In the genomic region with DNA sequence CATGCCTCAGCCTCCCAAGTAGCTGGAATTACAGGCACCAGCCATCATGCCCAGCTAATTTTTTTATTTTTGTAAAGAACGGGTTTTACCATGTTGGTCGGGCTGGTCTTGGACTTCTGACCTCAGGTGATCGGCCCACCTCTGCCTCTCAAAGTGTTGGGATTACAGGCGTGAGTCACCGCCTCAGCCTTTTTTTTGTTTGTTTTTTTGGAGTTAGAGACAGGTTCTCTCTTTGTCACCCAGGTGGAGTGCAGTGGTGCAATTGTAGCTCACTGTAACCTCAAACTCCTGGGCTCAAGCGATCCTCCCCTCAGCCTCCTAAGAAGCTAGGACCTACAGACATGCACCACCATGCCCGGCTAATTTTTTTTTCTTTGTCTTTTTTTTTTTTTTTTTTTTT, we compare ENCODE assay signal across 21 cellular contexts. TPM values are rescaled to one million over a fixed set of nuclear protein-coding genes. Genes with fewer than 3 reads are reported as not detected.
DNase-seq lines count a peak whose midpoint lies in the region; ATAC-seq, FAIRE-seq and TF ChIP-seq lines count a peak whose summit lies in the region.
"Had no signal": no experiment of that assay in that cellular context is flagged by ENCODE, and none has a peak within 500 bp of the region (broad histone marks: within the 10 kb centered on the region; RNA-seq: fewer than 3 reads in every experiment).

No MANE protein-coding gene starts in this region.

- DNase-seq in Caki2 (ENCODE audit: low read depth) (peak; percentile 53), HCT116 (ENCODE audit: low read depth, low spot score) (no peak), K562 (ENCODE audit: extremely low read depth in 1 of 4, low spot score in 3 of 4) (no peak), foreskin keratinocyte (peak; percentile 32 to 34), MM.1S (no peak), DMS 273 treated with DMSO at 0.1 percent for 48 hours (lab: John Stamatoyannopoulos, UW) (no peak)
- DNase-seq: CD4-positive, alpha-beta memory T cell; DMS79; H7; Karpas-422; MG63; NCI-H1048; NCI-H1417 treated with DMSO at 0.1 percent for 48 hours; NCI-H187; NCI-H748 treated with DMSO at 0.1 percent for 48 hours; Peyer's patch had no signal

- H3K4me1 ChIP-seq in HCT116 (ENCODE audit: control insufficient read depth in 1 of 2, insufficient read depth in 2 of 2, low read length in 2 of 2) = peaks cover 5 to 7% of the 10 kb centered on the region in 2 experiments
- peaks cover 0 to 5% of the 10 kb centered on the region in 2 experiments; a peak in 3 of 5 replicates for H3K4me1 ChIP-seq in K562 (replicated peaks in 1 of 2; ENCODE audit: control insufficient read depth in 2 of 2, insufficient read depth in 2 of 2, low read length in 2 of 2)
- H3K4me1 ChIP-seq in foreskin keratinocyte = no peaks in the 10 kb centered on the region
- no peaks in the 10 kb centered on the region for H3K4me1 ChIP-seq in MM.1S (ENCODE audit: low read length)
- H3K4me1 ChIP-seq: Peyer's patch had no signal

- CTCF ChIA-PET in HCT116 (lab: Charles Lee) = no interaction called here
- CTCF ChIA-PET in K562 (lab: Yijun Ruan, JAX; ENCODE audit: low intra/inter-chr PET ratio) = no interaction called here

- WGBS in K562 (ENCODE audit: insufficient coverage, low coverage, missing lambda C conversion rate) = 5% methylated on average over 6 of the region's 7 CpGs

- H4K20me1 ChIP-seq in HCT116 (ENCODE audit: insufficient read depth) (no peaks in the 10 kb centered on the region), K562 (replicated peaks; ENCODE audit: control insufficient read depth, insufficient read depth, low read length) (no peaks in the 10 kb centered on the region; the same call in 1 of the 2 replicates), MM.1S (ENCODE audit: insufficient read depth, low read length) (no peaks in the 10 kb centered on the region)

- RAD21 ChIA-PET in HCT116 (lab: Charles Lee; ENCODE audit: low non-redundant PET in 1 of 2, low total read pairs in 2 of 2, uncharacterized antibody in 2 of 2, unreplicated experiment in 2 of 2) = interaction anchor here in 1 of 2 experiments (0.7 kb wide), 1 partner anchor 13 kb away, joined by 5 read pairs; no protein-coding TSS in a partner anchor

- H3K9ac ChIP-seq in HCT116 (ENCODE audit: low read length) (no peak overlapping the region), K562 (ENCODE audit: insufficient read depth in 1 of 2, low read depth in 2 of 2, low read length in 2 of 2) (no peak overlapping the region), MM.1S (ENCODE audit: low read length) (no peak overlapping the region)

- no peaks in the 10 kb centered on the region for H3K9me3 ChIP-seq in HCT116 (ENCODE audit: control insufficient read depth in 1 of 2, insufficient read depth in 1 of 2, low read depth in 1 of 2, low read length in 2 of 2)
- H3K9me3 ChIP-seq in K562 (replicated peaks; ENCODE audit: control insufficient read depth, insufficient read depth, low read depth, low read length) = no peaks in the 10 kb centered on the region
- H3K9me3 ChIP-seq in MM.1S (replicated peaks; ENCODE audit: insufficient read depth, low read length) = no peaks in the 10 kb centered on the region
- H3K9me3 ChIP-seq: MG63, Peyer's patch, SJSA1 had no signal

- no TSS peak for BruUV-seq in HCT116 (replicated peaks; lab: Mats Ljungman, UMichigan)
- BruUV-seq in K562 (replicated peaks; lab: Mats Ljungman, UMichigan) = no TSS peak

- POLR2A ChIA-PET in HCT116 (lab: Charles Lee) = interaction anchor here (0.5 to 1.2 kb wide), 2 partner anchors 12 to 85 kb away, joined by 4 read pairs; no protein-coding TSS in a partner anchor
- POLR2A ChIA-PET in K562 (lab: Yijun Ruan, JAX) = interaction anchor here (0.9 kb wide), 1 partner anchor 22 kb away, joined by 7 read pairs; no protein-coding TSS in a partner anchor

- ATAC-seq in HCT116 = peak; percentile 67
- no peak for ATAC-seq in K562
- no peak for ATAC-seq in foreskin keratinocyte
- no peak for ATAC-seq in GM18520 (IDR thresholded peaks at IDR 0.05; ENCODE audit: unreplicated experiment)
- no peak for ATAC-seq in HG03565 (IDR thresholded peaks at IDR 0.05; ENCODE audit: unreplicated experiment)

- H3K27me3 ChIP-seq in HCT116 (ENCODE audit: insufficient read depth, low read length) (no peaks in the 10 kb centered on the region), K562 (ENCODE audit: control insufficient read depth in 2 of 2, insufficient read depth in 2 of 2, low read length in 2 of 2) (peaks cover 12 to 32% of the 10 kb centered on the region in 2 experiments; a peak in 3 of 5 replicates), foreskin keratinocyte (no peaks in the 10 kb centered on the region), MM.1S (replicated peaks; ENCODE audit: insufficient read depth, low read length) (peaks cover 69% of the 10 kb centered on the region)
- H3K27me3 ChIP-seq: MG63, Peyer's patch, SJSA1 had no signal

- in situ Hi-C loops in Caki2 (cut with HindIII; ENCODE audit: low pct_unique_long_range_greater_than_20kb, low sequenced_read_pairs) = no loop called here
- in situ Hi-C loops in K562 (cut with MboI) = no loop called here

- H3K4me2 ChIP-seq in HCT116 (ENCODE audit: low read length) = peak overlapping the region; percentile 36
- no peak overlapping the region for H3K4me2 ChIP-seq in K562 (ENCODE audit: insufficient read depth, low read length)
- no peak overlapping the region for H3K4me2 ChIP-seq in MM.1S (ENCODE audit: low read depth, low read length)

- H3K27ac ChIP-seq in HCT116 (ENCODE audit: low read depth, low read length) (no peak overlapping the region), K562 (ENCODE audit: extremely low read depth, low read depth, low read length) (no peak overlapping the region), foreskin keratinocyte (no peak overlapping the region), MM.1S (ENCODE audit: low read length) (no peak overlapping the region)
- H3K27ac ChIP-seq: Peyer's patch, SJSA1 had no signal

- TF ChIP-seq RAD21 in HCT116 (IDR thresholded peaks at IDR 0.05; ENCODE audit: low read depth) = no peak
- TF ChIP-seq RAD21 in K562 (CRISPR knock-in tag; conservative IDR thresholded peaks at IDR 0.05 in 1 of 2, IDR thresholded peaks at IDR 0.05 in 1 of 2) = no peak

- no peak for TF ChIP-seq EP300 in K562 (IDR thresholded peaks at IDR 0.05; ENCODE audit: low read length)

- no peak for TF ChIP-seq CTCF in HCT116 (IDR thresholded peaks at IDR 0.05 in 2 of 3, conservative IDR thresholded peaks at IDR 0.05 in 1 of 3; ENCODE audit: borderline replicate concordance in 1 of 3, insufficient read depth in 1 of 3, low read depth in 2 of 3, low read length in 2 of 3)
- TF ChIP-seq CTCF in K562 (IDR thresholded peaks at IDR 0.05 in 2 of 3, conservative IDR thresholded peaks at IDR 0.05 in 1 of 3; ENCODE audit: insufficient read depth in 2 of 3, low read depth in 1 of 3, low read length in 3 of 3) = no peak
- TF ChIP-seq CTCF in foreskin keratinocyte (conservative IDR thresholded peaks at IDR 0.05) = no peak
- TF ChIP-seq CTCF in MM.1S (IDR thresholded peaks at IDR 0.05; ENCODE audit: low read length) = no peak

- H3K9me1 ChIP-seq in K562 (ENCODE audit: control insufficient read depth, insufficient read depth, low read length) = no peaks in the 10 kb centered on the region

- H3K9me2 ChIP-seq in HCT116 (ENCODE audit: insufficient read depth) = no peaks in the 10 kb centered on the region
- H3K9me2 ChIP-seq in MM.1S (replicated peaks; ENCODE audit: insufficient read depth, low read length) = no peaks in the 10 kb centered on the region

- H3K79me2 ChIP-seq in HCT116 (ENCODE audit: insufficient read depth, low read length) (no peaks in the 10 kb centered on the region), K562 (ENCODE audit: control insufficient read depth, insufficient read depth, low read length) (no peaks in the 10 kb centered on the region), MM.1S (ENCODE audit: low read length) (no peaks in the 10 kb centered on the region)

- no peak overlapping the region for H3K4me3 ChIP-seq in HCT116 (replicated peaks in 1 of 2; ENCODE audit: low read depth in 1 of 2, low read length in 2 of 2)
- no peak overlapping the region for H3K4me3 ChIP-seq in K562
- H3K4me3 ChIP-seq in MM.1S (ENCODE audit: low read length) = no peak overlapping the region
- H3K4me3 ChIP-seq: MG63, Peyer's patch, SJSA1 had no signal

- H3F3A ChIP-seq in MM.1S (ENCODE audit: insufficient read depth, low read length) = no peaks in the 10 kb centered on the region

- intact Hi-C loops in HCT116 (cut with micrococcal nuclease) (no loop called here), K562 (cut with micrococcal nuclease) (no loop called here)

- TF ChIP-seq POLR2A in HCT116 (IDR thresholded peaks at IDR 0.05; ENCODE audit: borderline replicate concordance, extremely low read depth, insufficient read depth, insufficient read length) (no peak), K562 (conservative IDR thresholded peaks at IDR 0.05) (no peak)

- FAIRE-seq in K562 (lab: Jason Lieb, UNC) = peak; percentile 56

- no peaks in the 10 kb centered on the region for H3K36me3 ChIP-seq in HCT116 (ENCODE audit: control insufficient read depth in 1 of 2, insufficient read depth in 2 of 2, low read length in 2 of 2)
- H3K36me3 ChIP-seq in K562 (ENCODE audit: control insufficient read depth, insufficient read depth, low read length) = no peaks in the 10 kb centered on the region
- no peaks in the 10 kb centered on the region for H3K36me3 ChIP-seq in MM.1S (replicated peaks; ENCODE audit: insufficient read depth, low read length)
- H3K36me3 ChIP-seq: MG63, Peyer's patch, SJSA1 had no signal

- H2AFZ ChIP-seq in HCT116 (ENCODE audit: low read depth, low read length, poor library complexity, severe bottlenecking) (no peak overlapping the region), K562 (ENCODE audit: low read depth, low read length) (no peak overlapping the region), MM.1S (ENCODE audit: low read length) (no peak overlapping the region)

RNA-seq across cellular contexts. Expression of a gene that starts 15.6 kb away (rescaled TPM):
- 0.14 and 0.38 TPM in 2 replicates for total RNA-seq in Caki2 (2014; rRNA removed; shearing (Covaris generic); ENCODE audit: low replicate concordance)
- 39.4 TPM for total RNA-seq in HCT116 (2021; ENCODE audit: unreplicated experiment)
- 32.1 and 52.5 TPM in 2 replicates for polyA plus RNA-seq in HCT116 (2012)
- total RNA-seq in K562 (2011; cell fraction: chromatin; rRNA removed; ENCODE audit: low replicate concordance) = 4.3 and 8.9 TPM in 2 replicates
- total RNA-seq in K562 (2011; cell fraction: nucleolus; rRNA removed) = 6.2 and 8.7 TPM in 2 replicates
- total RNA-seq in K562 (2011; cell fraction: nucleoplasm; rRNA removed) = 4.3 and 5.2 TPM in 2 replicates
- total RNA-seq in K562 (2014; rRNA removed) = 0.45 and 1.1 TPM in 2 replicates
- total RNA-seq in K562 (2014; rRNA removed; fragmentation: Illumina TruSeq; extraction: Trizol) = 0.11 and 0.13 TPM in 2 replicates
- total RNA-seq in K562 (2015; rRNA removed; fragmentation: Illumina TruSeq; extraction: Trizol) = 0.18 and 0.30 TPM in 2 replicates
- total RNA-seq in K562 (2021) = 0.34 and 1.2 TPM in 2 replicates
- 0.22 and 0.28 TPM in 2 replicates for polyA plus RNA-seq in K562 (2011; rRNA removed)
- polyA plus RNA-seq in K562 (2011; cell fraction: cytosol; rRNA removed) = 0.09 and 0.24 TPM in 2 replicates
- polyA plus RNA-seq in K562 (2011; cell fraction: nucleus; rRNA removed) = 0.90 and 2.0 TPM in 2 replicates
- polyA plus RNA-seq in K562 (2012) = 0.51 and 0.65 TPM in 2 replicates
- 0.08 and 0.12 TPM in 2 replicates for polyA plus RNA-seq in K562 (2014; fragmentation: Illumina TruSeq; extraction: Trizol)
- under 1 TPM; under 0.01 to 0.01 TPM for polyA plus RNA-seq in K562 (2014; fragmentation: Nextera tagmentation; extraction: Ambion mirVana)
- 0.15 and 0.16 TPM in 2 replicates for polyA plus RNA-seq in K562 (2014; rRNA removed)
- polyA minus RNA-seq in K562 (2011; rRNA and poly(A)+ RNA removed) = 0.84 TPM in 1 of 2 replicates, not detected in the other
- polyA minus RNA-seq in K562 (2011; cell fraction: cytosol; rRNA and poly(A)+ RNA removed) = 0.95 TPM in 1 of 2 replicates, not detected in the other
- 1.9 and 2.6 TPM in 2 replicates for polyA minus RNA-seq in K562 (2011; cell fraction: nucleus; rRNA and poly(A)+ RNA removed)
- 0.21 and 0.24 TPM in 2 replicates for total RNA-seq in foreskin keratinocyte
- 0.04 and 0.09 TPM in 2 replicates for polyA plus RNA-seq in foreskin keratinocyte
- total RNA-seq: T-helper 1 cell treated with Interleukin-12 subunit alpha and Interleukin-12 subunit beta and Interleukin-4 antibody, amounts not matched to agents 30 ng/mL and 1 ng/mL, for 36 hours had no signal
- polyA plus RNA-seq: CD4-positive, alpha-beta memory T cell; IgD-negative memory B cell had no signal

RNA-seq across cellular contexts. Expression of a gene that starts 15.9 kb away (rescaled TPM):
- not detected in 2 replicates for total RNA-seq in Caki2 (2014; rRNA removed; shearing (Covaris generic); ENCODE audit: low replicate concordance)
- total RNA-seq in HCT116 (2021; ENCODE audit: unreplicated experiment) (0.12 TPM), K562 (2014; rRNA removed) (not detected in 2 replicates), K562 (2014; rRNA removed; fragmentation: Illumina TruSeq; extraction: Trizol) (not detected in 2 replicates), K562 (2015; rRNA removed; fragmentation: Illumina TruSeq; extraction: Trizol) (not detected in 2 replicates), K562 (2021) (0.20 TPM in 1 of 2 replicates, not detected in the other), foreskin keratinocyte (0.10 TPM in 1 of 2 replicates, not detected in the other)
- polyA plus RNA-seq in HCT116 (2012) = 0.21 TPM in 1 of 2 replicates, not detected in the other
- 0.39 and 1.6 TPM in 2 replicates for total RNA-seq in K562 (2011; cell fraction: chromatin; rRNA removed; ENCODE audit: low replicate concordance)
- total RNA-seq in K562 (2011; cell fraction: nucleolus; rRNA removed) = 0.79 and 0.83 TPM in 2 replicates
- 0.69 and 0.88 TPM in 2 replicates for total RNA-seq in K562 (2011; cell fraction: nucleoplasm; rRNA removed)
- polyA plus RNA-seq in K562 (2011; rRNA removed) (0.07 TPM in 1 of 2 replicates, not detected in the other), K562 (2014; fragmentation: Illumina TruSeq; extraction: Trizol) (not detected in 2 replicates), K562 (2014; fragmentation: Nextera tagmentation; extraction: Ambion mirVana) (not detected), K562 (2014; rRNA removed) (not detected in 2 replicates), foreskin keratinocyte (0.06 and 0.12 TPM in 2 replicates)
- polyA plus RNA-seq in K562 (2011; cell fraction: cytosol; rRNA removed) = 0.06 and 0.12 TPM in 2 replicates
- polyA plus RNA-seq in K562 (2011; cell fraction: nucleus; rRNA removed) = 0.21 and 0.50 TPM in 2 replicates
- not detected in 2 replicates for polyA plus RNA-seq in K562 (2012)
- polyA minus RNA-seq in K562 (2011; rRNA and poly(A)+ RNA removed) = not detected in 2 replicates
- not detected in 2 replicates for polyA minus RNA-seq in K562 (2011; cell fraction: cytosol; rRNA and poly(A)+ RNA removed)
- polyA minus RNA-seq in K562 (2011; cell fraction: nucleus; rRNA and poly(A)+ RNA removed) = not detected in 2 replicates
- total RNA-seq: Peyer's patch; T-helper 1 cell treated with Interleukin-12 subunit alpha and Interleukin-12 subunit beta and Interleukin-4 antibody, amounts not matched to agents 30 ng/mL and 1 ng/mL, for 36 hours had no signal
- polyA plus RNA-seq: CD4-positive, alpha-beta memory T cell; IgD-negative memory B cell had no signal

Comparison
In these comparisons a context has a peak if more than half of its experiments do, and no peak if none do; other contexts are left out.
1. DNase-seq: peak in Caki2 (single experiment) and foreskin keratinocyte (2 of 2); none in HCT116 (single experiment), K562 (0 of 4), MM.1S (single experiment) and DMS 273 treated with DMSO at 0.1 percent for 48 hours (single experiment).